Comparison of ENCODE assay signal across 18 cellular contexts in genomic region chr1:208825305-208825704, GRCh38.
DNase-seq lines count a peak whose midpoint lies in the region; ATAC-seq, FAIRE-seq and TF ChIP-seq lines count a peak whose summit lies in the region.
"Had no signal": no experiment of that assay in that cellular context is flagged by ENCODE, and none has a peak within 500 bp of the region (broad histone marks: within the 10 kb centered on the region; RNA-seq: fewer than 3 reads in every experiment).

No MANE protein-coding gene starts in this region.

- no peak for DNase-seq in HepG2 (ENCODE audit: low spot score)
- no peak for DNase-seq in right lobe of liver
- peak; percentile 52 for DNase-seq in NCI-H510A (lab: John Stamatoyannopoulos, UW)
- DNase-seq in left lung, result no peak
- DNase-seq in upper lobe of right lung, result no peak
- DNase-seq in omental fat pad (ENCODE audit: low spot score), result no peak
- no peak for DNase-seq in activated T-cell treated with anti-CD3 and anti-CD28 coated beads for 4 hours
- DNase-seq: Calu3; CD8-positive, alpha-beta T cell; HCEC 1CT; KBM-7 had no signal

- no peaks in the 10 kb centered on the region; a peak in 1 of 5 replicates for H3K27me3 ChIP-seq in HepG2 (ENCODE audit: control insufficient read depth in 1 of 2, insufficient read depth in 2 of 2, low read length in 2 of 2)
- H3K27me3 ChIP-seq in right lobe of liver, result no peaks in the 10 kb centered on the region
- no peaks in the 10 kb centered on the region for H3K27me3 ChIP-seq in left lung
- no peaks in the 10 kb centered on the region for H3K27me3 ChIP-seq in upper lobe of right lung
- H3K27me3 ChIP-seq: BLaER1 treated with 17β-estradiol and CSF1 and Interleukin-3, amounts not matched to agents 10 nM and 100 nM had no signal

- H3K36me3 ChIP-seq in HepG2 (replicated peaks in 1 of 2; ENCODE audit: control insufficient read depth in 1 of 2, insufficient read depth in 2 of 2, low read length in 2 of 2), result no peaks in the 10 kb centered on the region
- no peaks in the 10 kb centered on the region for H3K36me3 ChIP-seq in right lobe of liver
- H3K36me3 ChIP-seq in left lung, result no peaks in the 10 kb centered on the region
- H3K36me3 ChIP-seq in upper lobe of right lung, result no peaks in the 10 kb centered on the region
- H3K36me3 ChIP-seq: BLaER1 treated with 17β-estradiol and CSF1 and Interleukin-3, amounts not matched to agents 10 nM and 100 nM had no signal

- no peak overlapping the region for H3K27ac ChIP-seq in HepG2 (ENCODE audit: extremely low read length, insufficient read depth, low read length)
- H3K27ac ChIP-seq in right lobe of liver, result no peak overlapping the region
- no peak overlapping the region for H3K27ac ChIP-seq in left lung
- no peak overlapping the region for H3K27ac ChIP-seq in upper lobe of right lung
- H3K27ac ChIP-seq: BLaER1 treated with 17β-estradiol and CSF1 and Interleukin-3, amounts not matched to agents 10 nM and 100 nM; HL-60 had no signal

- in situ Hi-C loops in HepG2 (cut with HindIII; ENCODE audit: extremely low pct_ligation_motif_present, low pct_unique_long_range_greater_than_20kb), result no loop called here

- CTCF ChIA-PET in HepG2 (lab: Yijun Ruan, JAX; ENCODE audit: low intra/inter-chr PET ratio, low total read pairs), result no interaction called here

- no peak for TF ChIP-seq RAD21 in HepG2 (CRISPR knock-in tag; IDR thresholded peaks at IDR 0.05)

- H4K20me1 ChIP-seq in HepG2 (ENCODE audit: insufficient read depth, low read length), result no peaks in the 10 kb centered on the region
- H4K20me1 ChIP-seq: BLaER1 treated with 17β-estradiol and CSF1 and Interleukin-3, amounts not matched to agents 10 nM and 100 nM had no signal

- no peak for FAIRE-seq in HepG2 (lab: Jason Lieb, UNC)
- FAIRE-seq: G401.6, GM12892, GM18507, H54 had no signal

- intact Hi-C loops in HepG2 (cut with micrococcal nuclease; ENCODE audit: unreplicated experiment), result no loop called here
- intact Hi-C loops in right lobe of liver (cut with DNase I), result no loop called here
- intact Hi-C loops in left lung (cut with DNase I), result no loop called here
- intact Hi-C loops in upper lobe of right lung (cut with DNase I), result no loop called here

- H2AFZ ChIP-seq in HepG2 (ENCODE audit: low read length), result no peak overlapping the region

- H3K4me1 ChIP-seq in HepG2 (ENCODE audit: insufficient read depth, low read length), result no peaks in the 10 kb centered on the region
- H3K4me1 ChIP-seq in right lobe of liver, result no peaks in the 10 kb centered on the region
- no peaks in the 10 kb centered on the region for H3K4me1 ChIP-seq in left lung
- no peaks in the 10 kb centered on the region for H3K4me1 ChIP-seq in upper lobe of right lung
- H3K4me1 ChIP-seq: BLaER1 treated with 17β-estradiol and CSF1 and Interleukin-3, amounts not matched to agents 10 nM and 100 nM had no signal

- BruUV-seq in HepG2 (replicated peaks; lab: Mats Ljungman, UMichigan), result no TSS peak

- no peak for TF ChIP-seq CTCF in HepG2 (CRISPR knock-in tag; IDR thresholded peaks at IDR 0.05)
- TF ChIP-seq CTCF in right lobe of liver (IDR thresholded peaks at IDR 0.05), result no peak
- no peak for TF ChIP-seq CTCF in left lung (IDR thresholded peaks at IDR 0.05)
- TF ChIP-seq CTCF in upper lobe of right lung (IDR thresholded peaks at IDR 0.05), result no peak
- TF ChIP-seq CTCF in omental fat pad (IDR thresholded peaks at IDR 0.05), result no peak

- TF ChIP-seq POLR2A in HepG2 (IDR thresholded peaks at IDR 0.05; ENCODE audit: insufficient read depth in 1 of 2, low read depth in 2 of 2, low read length in 2 of 2), result no peak
- TF ChIP-seq POLR2A in right lobe of liver (IDR thresholded peaks at IDR 0.05), result no peak

- H3K9me3 ChIP-seq in HepG2 (ENCODE audit: low read length) (no peaks in the 10 kb centered on the region), right lobe of liver (no peaks in the 10 kb centered on the region), left lung (no peaks in the 10 kb centered on the region), upper lobe of right lung (no peaks in the 10 kb centered on the region)
- H3K9me3 ChIP-seq: BLaER1 treated with 17β-estradiol and CSF1 and Interleukin-3, amounts not matched to agents 10 nM and 100 nM had no signal

- H3K79me2 ChIP-seq in HepG2 (ENCODE audit: insufficient read depth, low read length), result no peaks in the 10 kb centered on the region

- WGBS in HepG2 (ENCODE audit: low lambda C conversion rate), result 0% methylated on average over 2 of the region's 2 CpGs
- 39% methylated on average over 2 of the region's 2 CpGs for WGBS in right lobe of liver (ENCODE audit: insufficient coverage, low coverage, low lambda C conversion rate, missing lambda C conversion rate)

- H3K9ac ChIP-seq in HepG2 (ENCODE audit: insufficient read depth, low read depth, low read length), result no peak overlapping the region
- H3K9ac ChIP-seq: BLaER1 treated with 17β-estradiol and CSF1 and Interleukin-3, amounts not matched to agents 10 nM and 100 nM had no signal

- H3K4me3 ChIP-seq in HepG2 (replicated peaks in 1 of 3; ENCODE audit: insufficient read depth in 1 of 3, low read depth in 2 of 3, low read length in 3 of 3) (no peak overlapping the region), right lobe of liver (no peak overlapping the region), left lung (no peak overlapping the region), upper lobe of right lung (no peak overlapping the region)
- H3K4me3 ChIP-seq: BLaER1 treated with 17β-estradiol and CSF1 and Interleukin-3, amounts not matched to agents 10 nM and 100 nM had no signal

- TF ChIP-seq EP300 in HepG2 (IDR thresholded peaks at IDR 0.05; ENCODE audit: low read depth in 2 of 2, low read length in 2 of 2) (no peak), HepG2 (CRISPR knock-in tag; IDR thresholded peaks at IDR 0.05; ENCODE audit: borderline replicate concordance) (no peak)

- POLR2A ChIA-PET in HepG2 (lab: Yijun Ruan, JAX), result no interaction called here

- no peak overlapping the region for H3K4me2 ChIP-seq in HepG2 (ENCODE audit: low read depth, low read length)
- H3K4me2 ChIP-seq: BLaER1 treated with 17β-estradiol and CSF1 and Interleukin-3, amounts not matched to agents 10 nM and 100 nM had no signal

- ATAC-seq in HepG2 (no peak), right lobe of liver (no peak), left lung (peak; percentile 99), upper lobe of right lung (peak; percentile 95), omental fat pad (ENCODE audit: low FRiP score) (no peak), HG03159 (IDR thresholded peaks at IDR 0.05; ENCODE audit: unreplicated experiment) (no peak)
- ATAC-seq: CD8-positive, alpha-beta T cell had no signal

TF ChIP-seq in HepG2, 621 proteins besides CTCF, POLR2A, EP300 and RAD21:
- no peak for TF ChIP-seq ZNF512 (CRISPR knock-in tag; IDR thresholded peaks at IDR 0.05)
- TF ChIP-seq CEBPB (IDR thresholded peaks at IDR 0.05; ENCODE audit: borderline replicate concordance, low read depth, low read length), result 0 out of 2 replicates have a peak, but pooled peaks have one; percentile 30

Comparison
In these comparisons a context has a peak if more than half of its experiments do, and no peak if none do; other contexts are left out.
1. ATAC-seq: peak in left lung (single experiment) and upper lobe of right lung (single experiment); none in HepG2 (single experiment), right lobe of liver (0 of 4), omental fat pad (single experiment) and HG03159 (single experiment).